Comparison of ENCODE assay signal across 1 cellular context in genomic region chr6:32105433-32105832, GRCh38.
TF ChIP-seq lines count a peak whose summit lies in the region.

No MANE protein-coding gene starts in this region.

TF ChIP-seq in WTC11, 78 proteins besides CTCF, POLR2A, EP300 and RAD21 (continued from another document and continues in another):
- TF ChIP-seq HMGXB4 (CRISPR knock-in tag; IDR thresholded peaks at IDR 0.05) (no peak), ETV6 (CRISPR knock-in tag; IDR thresholded peaks at IDR 0.05) (no peak), SP1 (CRISPR knock-in tag; conservative IDR thresholded peaks at IDR 0.05) (no peak), AR (CRISPR knock-in tag; IDR thresholded peaks at IDR 0.05) (no peak), ATF6 (CRISPR knock-in tag; IDR thresholded peaks at IDR 0.05) (no peak), AFF4 (CRISPR knock-in tag; IDR thresholded peaks at IDR 0.05; ENCODE audit: borderline replicate concordance) (no peak), ZNF416 (CRISPR knock-in tag; IDR thresholded peaks at IDR 0.05) (no peak), TP53 (CRISPR knock-in tag; IDR thresholded peaks at IDR 0.05) (no peak), E2F5 (CRISPR knock-in tag; IDR thresholded peaks at IDR 0.05) (no peak), ARID4B (CRISPR knock-in tag; IDR thresholded peaks at IDR 0.05; ENCODE audit: borderline replicate concordance) (peak; percentile 79; the same call in 1 of the 2 replicates), FOXK1 (CRISPR knock-in tag; IDR thresholded peaks at IDR 0.05) (peak; percentile 62; the same call in 1 of the 2 replicates), ZMAT4 (CRISPR knock-in tag; IDR thresholded peaks at IDR 0.05) (no peak), ATF2 (CRISPR knock-in tag; IDR thresholded peaks at IDR 0.05; ENCODE audit: borderline replicate concordance, low read depth) (no peak), MLX (CRISPR knock-in tag; IDR thresholded peaks at IDR 0.05) (no peak), PREB (CRISPR knock-in tag; IDR thresholded peaks at IDR 0.05; ENCODE audit: borderline replicate concordance) (no peak), ZNF121 (CRISPR knock-in tag; IDR thresholded peaks at IDR 0.05) (0 out of 2 replicates have a peak, but pooled peaks have one; percentile 4), ATF3 (CRISPR knock-in tag; conservative IDR thresholded peaks at IDR 0.05) (no peak), JAZF1 (CRISPR knock-in tag; IDR thresholded peaks at IDR 0.05) (no peak), CDX4 (CRISPR knock-in tag; IDR thresholded peaks at IDR 0.05; ENCODE audit: borderline replicate concordance) (no peak), TEAD1 (CRISPR knock-in tag; IDR thresholded peaks at IDR 0.05) (no peak), KAT7 (CRISPR knock-in tag; IDR thresholded peaks at IDR 0.05; ENCODE audit: borderline replicate concordance) (no peak), ZNF263 (CRISPR knock-in tag; IDR thresholded peaks at IDR 0.05; ENCODE audit: low read depth) (no peak), E2F4 (CRISPR knock-in tag; IDR thresholded peaks at IDR 0.05; ENCODE audit: borderline replicate concordance, low read depth) (peak; percentile 70; the same call in 1 of the 2 replicates), NR3C1 (CRISPR knock-in tag; conservative IDR thresholded peaks at IDR 0.05; ENCODE audit: low read depth) (no peak), NFYB (CRISPR knock-in tag; conservative IDR thresholded peaks at IDR 0.05; ENCODE audit: low read depth) (0 out of 2 replicates have a peak, but pooled peaks have one; percentile 21)
